17 cellular contexts compared by ENCODE assay signal in the genomic region with DNA sequence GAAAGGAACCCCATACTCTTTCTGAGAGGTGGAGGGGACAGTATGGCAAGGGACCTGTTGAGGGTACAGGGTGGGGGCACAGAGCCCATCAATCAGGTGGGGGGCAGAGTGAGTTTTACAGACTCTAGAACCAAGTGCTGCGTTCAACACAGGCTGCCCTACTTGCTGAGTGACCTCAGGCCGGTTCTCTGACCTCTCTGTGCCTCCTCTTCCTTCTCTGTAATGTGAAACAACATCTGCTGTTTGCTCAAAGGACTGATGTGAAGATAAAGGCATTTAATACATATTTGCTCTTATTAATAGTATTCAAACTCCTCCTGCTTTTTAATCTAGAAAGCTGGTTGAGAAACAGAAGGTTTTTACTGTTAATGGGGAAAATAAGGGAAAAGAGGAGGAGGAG. TPM values are rescaled to one million over a fixed set of nuclear protein-coding genes. Genes with fewer than 3 reads are reported as not detected.
DNase-seq lines count a peak whose midpoint lies in the region; ATAC-seq and TF ChIP-seq lines count a peak whose summit lies in the region.
"Had no signal": no experiment of that assay in that cellular context is flagged by ENCODE, and none has a peak within 500 bp of the region (broad histone marks: within the 10 kb centered on the region; RNA-seq: fewer than 3 reads in every experiment).

No MANE protein-coding gene starts in this region.

- H3K4me3 ChIP-seq in mammary epithelial cell (replicated peaks in 1 of 3; ENCODE audit: insufficient read depth in 1 of 3, low read depth in 2 of 3, low read length in 3 of 3) (no peak overlapping the region), upper lobe of right lung (no peak overlapping the region)
- H3K4me3 ChIP-seq: A549 had no signal

- ATAC-seq in activated T-helper 17 cell treated with anti-CD3 and anti-CD28 coated beads, Interleukin-2, amount 50 U/mL, for 72 hours (replicated peaks), result no peak
- ATAC-seq in upper lobe of right lung (no peak), esophagus mucosa (no peak)
- ATAC-seq: A549 had no signal

- H3K27me3 Mint-ChIP-seq in MCF 10A (ENCODE audit: insufficient read depth, unreplicated experiment), result no peaks in the 10 kb centered on the region
- no peaks in the 10 kb centered on the region for H3K27me3 Mint-ChIP-seq in activated T-helper 17 cell treated with anti-CD3 and anti-CD28 coated beads, Interleukin-2, amount 50 U/mL, for 72 hours
- H3K27me3 Mint-ChIP-seq in progenitor cell of endocrine pancreas, result peaks cover 6% of the 10 kb centered on the region
- H3K27me3 Mint-ChIP-seq: CD4-positive, CD25-positive, alpha-beta regulatory T cell had no signal

- POLR2A ChIA-PET in MCF 10A (lab: Yijun Ruan, JAX), result interaction anchor here (0.9 to 6.0 kb wide), 4 partner anchors 9 to 21 kb away, joined by 4 to 42 read pairs (median 9); no protein-coding TSS in a partner anchor

- in situ Hi-C loops in mammary epithelial cell (cut with MboI; ENCODE audit: low sequenced_read_pairs in 2 of 2), result no loop called here

- CTCF ChIA-PET in MCF 10A (lab: Yijun Ruan, JAX) (interaction anchor here (0.7 to 3.4 kb wide), 5 partner anchors 15 to 160 kb away, joined by 3 to 24 read pairs (median 7); no protein-coding TSS in a partner anchor), mammary epithelial cell (lab: Charles Lee; ENCODE audit: low non-redundant PET) (no interaction called here)

- BruUV-seq in MCF 10A (replicated peaks; lab: Mats Ljungman, UMichigan), result no TSS peak
- no TSS peak for BruUV-seq in mammary epithelial cell (replicated peaks; lab: Mats Ljungman, UMichigan)

- H3K36me3 Mint-ChIP-seq in MCF 10A (ENCODE audit: insufficient read depth, unreplicated experiment) (peaks cover 10% of the 10 kb centered on the region), progenitor cell of endocrine pancreas (ENCODE audit: insufficient read depth) (no peaks in the 10 kb centered on the region)
- peaks cover 13% of the 10 kb centered on the region for H3K36me3 Mint-ChIP-seq in activated T-helper 17 cell treated with anti-CD3 and anti-CD28 coated beads, Interleukin-2, amount 50 U/mL, for 72 hours (ENCODE audit: low read depth)

- H3K27ac ChIP-seq in mammary epithelial cell (ENCODE audit: insufficient read depth, low read depth, low read length) (no peak overlapping the region), upper lobe of right lung (no peak overlapping the region)
- H3K27ac ChIP-seq: A549 had no signal

- dilution Hi-C loops in mammary epithelial cell (cut with HindIII; ENCODE audit: low sequenced_read_pairs), result loop anchor here (10.0 kb wide), 1 partner anchor 166 kb away; no protein-coding TSS in a partner anchor

- peaks cover 25% of the 10 kb centered on the region for H3K4me1 ChIP-seq in mammary epithelial cell (ENCODE audit: insufficient read depth, low read length)
- peaks cover 14% of the 10 kb centered on the region for H3K4me1 ChIP-seq in upper lobe of right lung
- H3K4me1 ChIP-seq: A549 had no signal

- H3K9me3 Mint-ChIP-seq in MCF 10A (ENCODE audit: unreplicated experiment) (no peaks in the 10 kb centered on the region), progenitor cell of endocrine pancreas (ENCODE audit: low read depth) (no peaks in the 10 kb centered on the region)
- no peaks in the 10 kb centered on the region for H3K9me3 Mint-ChIP-seq in activated T-helper 17 cell treated with anti-CD3 and anti-CD28 coated beads, Interleukin-2, amount 50 U/mL, for 72 hours
- H3K9me3 Mint-ChIP-seq: CD4-positive, CD25-positive, alpha-beta regulatory T cell had no signal

- H3K9me3 ChIP-seq in mammary epithelial cell (replicated peaks; ENCODE audit: insufficient read depth, low read length) (no peaks in the 10 kb centered on the region), upper lobe of right lung (no peaks in the 10 kb centered on the region)
- H3K9me3 ChIP-seq: A549 had no signal

- H3K4me3 Mint-ChIP-seq in MCF 10A (ENCODE audit: unreplicated experiment) (no peak overlapping the region), progenitor cell of endocrine pancreas (ENCODE audit: low read depth) (no peak overlapping the region)
- H3K4me3 Mint-ChIP-seq in activated T-helper 17 cell treated with anti-CD3 and anti-CD28 coated beads, Interleukin-2, amount 50 U/mL, for 72 hours, result no peak overlapping the region
- H3K4me3 Mint-ChIP-seq: CD4-positive, CD25-positive, alpha-beta regulatory T cell had no signal

- H2AFZ ChIP-seq in mammary epithelial cell (ENCODE audit: low read depth, low read length), result no peak overlapping the region

- no peak overlapping the region for H3K9ac ChIP-seq in mammary epithelial cell (ENCODE audit: insufficient read depth, low read length)

- 100% methylated on average over 2 of the region's 2 CpGs for WGBS in mammary epithelial cell (ENCODE audit: low coverage, missing lambda C conversion rate)

- intact Hi-C loops in MCF 10A (cut with micrococcal nuclease), result no loop called here
- intact Hi-C loops in mammary epithelial cell (cut with micrococcal nuclease), result no loop called here
- intact Hi-C loops in upper lobe of right lung (cut with DNase I), result no loop called here

- peak overlapping the region; percentile 27 for H3K27ac Mint-ChIP-seq in MCF 10A (ENCODE audit: low read depth, unreplicated experiment)
- H3K27ac Mint-ChIP-seq in activated T-helper 17 cell treated with anti-CD3 and anti-CD28 coated beads, Interleukin-2, amount 50 U/mL, for 72 hours, result peak overlapping the region; percentile 50
- H3K27ac Mint-ChIP-seq in progenitor cell of endocrine pancreas, result peak overlapping the region; percentile 87

- H3K79me2 ChIP-seq in mammary epithelial cell (ENCODE audit: insufficient read depth, low read length), result no peaks in the 10 kb centered on the region

- H4K20me1 ChIP-seq in mammary epithelial cell (ENCODE audit: insufficient read depth, low read length), result no peaks in the 10 kb centered on the region

- H3K36me3 ChIP-seq in mammary epithelial cell (ENCODE audit: insufficient read depth, low read length), result no peaks in the 10 kb centered on the region
- peaks cover 48% of the 10 kb centered on the region for H3K36me3 ChIP-seq in upper lobe of right lung

- TF ChIP-seq CTCF in MCF 10A (IDR thresholded peaks at IDR 0.05; ENCODE audit: unreplicated experiment), result no peak
- no peak for TF ChIP-seq CTCF in mammary epithelial cell (conservative IDR thresholded peaks at IDR 0.05 in 1 of 2, IDR thresholded peaks at IDR 0.05 in 1 of 2; ENCODE audit: extremely low read depth in 1 of 2, insufficient read depth in 1 of 2, low read depth in 1 of 2, low read length in 2 of 2)
- no peak for TF ChIP-seq CTCF in progenitor cell of endocrine pancreas (IDR thresholded peaks at IDR 0.05; ENCODE audit: unreplicated experiment)
- no peak for TF ChIP-seq CTCF in upper lobe of right lung (IDR thresholded peaks at IDR 0.05)

- H3K27me3 ChIP-seq in mammary epithelial cell (ENCODE audit: insufficient read depth, low read length) (no peaks in the 10 kb centered on the region), upper lobe of right lung (no peaks in the 10 kb centered on the region)

- no peak overlapping the region for H3K4me2 ChIP-seq in mammary epithelial cell (ENCODE audit: insufficient read depth, low read depth, low read length)
- H3K4me2 ChIP-seq: A549 had no signal

- DNase-seq in MCF 10A (ENCODE audit: unreplicated experiment) (no peak), mammary epithelial cell (no peak), progenitor cell of endocrine pancreas (ENCODE audit: low spot score, unreplicated experiment) (no peak), upper lobe of right lung (peak; percentile 2)
- DNase-seq in stimulated activated naive CD4-positive, alpha-beta T cell treated with Interleukin-2 at 50 U/mL for 16 hours (lab: John Stamatoyannopoulos, UW), result no peak
- DNase-seq: Calu3; CD4-positive, CD25-positive, alpha-beta regulatory T cell; DND-41; GDM1; NCI-H1092; NCI-H1694 treated with DMSO at 0.1 percent for 48 hours; NCI-H345; NCI-H69; SHP77 had no signal

- peaks cover 24% of the 10 kb centered on the region for H3K4me1 Mint-ChIP-seq in MCF 10A (ENCODE audit: insufficient read depth, unreplicated experiment)
- no peaks in the 10 kb centered on the region for H3K4me1 Mint-ChIP-seq in activated T-helper 17 cell treated with anti-CD3 and anti-CD28 coated beads, Interleukin-2, amount 50 U/mL, for 72 hours
- H3K4me1 Mint-ChIP-seq in progenitor cell of endocrine pancreas (ENCODE audit: low read depth), result peaks cover 26% of the 10 kb centered on the region

RNA-seq across cellular contexts. Expression of a gene that starts 25.9 kb away (rescaled TPM):
- total RNA-seq in MCF 10A (2022), result 75.3 and 104 TPM in 2 replicates
- 100 to 1,000 TPM in 1 of 2 donors, 10 to 100 TPM in 1; 74.6 to 104 TPM for total RNA-seq in mammary epithelial cell
- polyA plus RNA-seq in mammary epithelial cell, result 66.1 TPM
- polyA minus RNA-seq in mammary epithelial cell, result 30.9 TPM
- total RNA-seq in activated T-helper 17 cell treated with anti-CD3 and anti-CD28 coated beads, Interleukin-2, amount 50 U/mL, for 72 hours, result 10 to 100 TPM; 30.7 to 49.4 TPM
- 81.0 and 81.3 TPM in 2 replicates for total RNA-seq in progenitor cell of endocrine pancreas
- 73.5 TPM for total RNA-seq in upper lobe of right lung
- total RNA-seq in esophagus mucosa, result 26.1 TPM

RNA-seq across cellular contexts. Expression of a gene that starts 39.5 kb away (rescaled TPM):
- total RNA-seq in MCF 10A (2022) (0.51 and 0.83 TPM in 2 replicates), mammary epithelial cell (1 to 10 TPM; 1.2 to 3.5 TPM), progenitor cell of endocrine pancreas (0.67 and 0.72 TPM in 2 replicates), upper lobe of right lung (37.2 TPM), esophagus mucosa (6.7 TPM)
- polyA plus RNA-seq in mammary epithelial cell, result 2.2 TPM
- polyA minus RNA-seq in mammary epithelial cell, result 3.2 TPM
- total RNA-seq in activated T-helper 17 cell treated with anti-CD3 and anti-CD28 coated beads, Interleukin-2, amount 50 U/mL, for 72 hours, result 10 to 100 TPM in 1 of 2 donors, 1 to 10 TPM in 1; 8.4 to 23.3 TPM

Comparison
In these comparisons a context has a peak if more than half of its experiments do, and no peak if none do; other contexts are left out.
1. H3K27ac Mint-ChIP-seq: peak in every context shown above with its lines; median percentile 87 in progenitor cell of endocrine pancreas; 50 in activated T-helper 17 cell treated with anti-CD3 and anti-CD28 coated beads, Interleukin-2, amount 50 U/mL, for 72 hours; 27 in MCF 10A.